Comparison of ENCODE assay signal across 8 cellular contexts in genomic region chr6:35213824-35214756, GRCh38. TPM values are rescaled to one million over a fixed set of nuclear protein-coding genes. Genes with fewer than 3 reads are reported as not detected.
DNase-seq lines count a peak whose midpoint lies in the region; ATAC-seq and TF ChIP-seq lines count a peak whose summit lies in the region.

Gene SCUBE3 (plus strand): TSS chr6:35213956. CDS start chr6:35214419, 463 bp downstream.

- H3K27ac ChIP-seq in breast epithelium: no peak within 1 kb of the TSS

- no peak for TF ChIP-seq POLR2A in breast epithelium (IDR thresholded peaks at IDR 0.05)

- no peaks in the 10 kb centered on the region for H3K36me3 ChIP-seq in breast epithelium

- no peak for TF ChIP-seq CTCF in breast epithelium (IDR thresholded peaks at IDR 0.05)

- H3K27me3 ChIP-seq in breast epithelium: peaks cover 6 to 18% of the 10 kb centered on the region in 2 donors

- H3K36me3 Mint-ChIP-seq in stimulated activated naive B cell treated with anti-CD40 and anti-IgM and Interleukin-4, amounts not matched to agents 10 μg/mL and 1 μg/mL and 100 μg/mL, for 72 hours: peaks cover 0 to 1% of the 10 kb centered on the region in 2 donors

- DNase-seq in activated CD8-positive, alpha-beta memory T cell treated with anti-CD3 and anti-CD28 coated beads for 24 hours: peak; percentile 61
- DNase-seq in activated CD8-positive, alpha-beta memory T cell treated with anti-CD3 and anti-CD28 coated beads, Interleukin-2, amount 50 U/mL, for 4 hours: no peak
- DNase-seq in NCI-H510A treated with DMSO at 0.1 percent for 48 hours (lab: John Stamatoyannopoulos, UW) (peak; percentile 60), breast epithelium (ENCODE audit: low spot score in 2 of 2) (no peak), islet precursor cell (peak; percentile 84), GF-D8 (lab: John Stamatoyannopoulos, UW) (no peak)
- no peak for DNase-seq in stimulated activated naive B cell treated with anti-CD40 and anti-IgM and Interleukin-4, amounts not matched to agents 10 μg/mL and 1 μg/mL and 100 μg/mL, for 72 hours

- H3K9me3 Mint-ChIP-seq in stimulated activated naive B cell treated with anti-CD40 and anti-IgM and Interleukin-4, amounts not matched to agents 10 μg/mL and 1 μg/mL and 100 μg/mL, for 72 hours: no peaks in the 10 kb centered on the region

- peaks cover 4 to 14% of the 10 kb centered on the region in 2 donors for H3K4me1 ChIP-seq in breast epithelium

- peak; percentile 58 to 72 for ATAC-seq in stimulated activated naive B cell treated with anti-CD40 and anti-IgM and Interleukin-4, amounts not matched to agents 10 μg/mL and 1 μg/mL and 100 μg/mL, for 72 hours (replicated peaks)
- ATAC-seq in HG02884 (IDR thresholded peaks at IDR 0.05; ENCODE audit: unreplicated experiment): no peak

- H3K9me3 ChIP-seq in breast epithelium: no peaks in the 10 kb centered on the region

- H3K27me3 Mint-ChIP-seq in stimulated activated naive B cell treated with anti-CD40 and anti-IgM and Interleukin-4, amounts not matched to agents 10 μg/mL and 1 μg/mL and 100 μg/mL, for 72 hours: peaks cover 61 to 79% of the 10 kb centered on the region in 2 donors

- peak within 1 kb of the TSS; percentile 75 to 80 for H3K4me3 Mint-ChIP-seq in stimulated activated naive B cell treated with anti-CD40 and anti-IgM and Interleukin-4, amounts not matched to agents 10 μg/mL and 1 μg/mL and 100 μg/mL, for 72 hours

- intact Hi-C loops in breast epithelium (cut with DNase I; ENCODE audit: low total_unique reads): no loop called here

- H3K27ac Mint-ChIP-seq in stimulated activated naive B cell treated with anti-CD40 and anti-IgM and Interleukin-4, amounts not matched to agents 10 μg/mL and 1 μg/mL and 100 μg/mL, for 72 hours: peak within 1 kb of the TSS; percentile 60

- peak within 1 kb of the TSS; percentile 46 to 81 (median 57) for H3K4me3 ChIP-seq in breast epithelium

- H3K4me1 Mint-ChIP-seq in stimulated activated naive B cell treated with anti-CD40 and anti-IgM and Interleukin-4, amounts not matched to agents 10 μg/mL and 1 μg/mL and 100 μg/mL, for 72 hours: peaks cover under 1 to 9% of the 10 kb centered on the region in 2 donors

RNA-seq across cellular contexts. Expression of gene SCUBE3, which starts in this region (rescaled TPM):
- total RNA-seq in breast epithelium: under 1 TPM; under 0.01 to 0.33 (median under 0.01) TPM

Comparison
In these comparisons a context has a peak if more than half of its experiments do, and no peak if none do; other contexts are left out.
1. DNase-seq: peak in activated CD8-positive, alpha-beta memory T cell treated with anti-CD3 and anti-CD28 coated beads for 24 hours (single experiment), NCI-H510A treated with DMSO at 0.1 percent for 48 hours (single experiment) and islet precursor cell (single experiment); none in activated CD8-positive, alpha-beta memory T cell treated with anti-CD3 and anti-CD28 coated beads, Interleukin-2, amount 50 U/mL, for 4 hours (single experiment), breast epithelium (0 of 2), stimulated activated naive B cell treated with anti-CD40 and anti-IgM and Interleukin-4, amounts not matched to agents 10 μg/mL and 1 μg/mL and 100 μg/mL, for 72 hours (single experiment) and GF-D8 (single experiment).